16 cellular contexts compared by ENCODE assay signal in genomic region chr1:170853867-170854266, GRCh38.
"Had no signal": no experiment of that assay in that cellular context is flagged by ENCODE, and none has a peak within 500 bp of the region (broad histone marks: within the 10 kb centered on the region; RNA-seq: fewer than 3 reads in every experiment).

No MANE protein-coding gene starts in this region.

- ATAC-seq: activated CD4-positive, alpha-beta T cell treated with anti-CD3 and anti-CD28 coated beads for 36 hours; activated CD8-positive, alpha-beta T cell treated with anti-CD3 and anti-CD28 coated beads for 36 hours; left ventricle myocardium superior had no signal

- DNase-seq: activated CD4-positive, alpha-beta T cell treated with anti-CD3 and anti-CD28 coated beads for 36 hours; activated CD8-positive, alpha-beta memory T cell treated with anti-CD3 and anti-CD28 coated beads, Interleukin-2, amount 50 U/mL, for 4 hours; activated CD8-positive, alpha-beta T cell treated with anti-CD3 and anti-CD28 coated beads for 36 hours; activated gamma-delta T cell treated with Interleukin-2 at 50 U/mL for 16 hours; activated naive CD8-positive, alpha-beta T cell treated with anti-CD3 and anti-CD28 coated beads for 36 hours; activated T-cell treated with anti-CD3 and anti-CD28 coated beads, Interleukin-2, amount 50 U/mL, for 72 hours; anterior cingulate cortex; cerebellar nuclear complex; hippocampal formation; left ventricle myocardium superior; mesendoderm; sigmoid colon; stimulated activated naive CD4-positive, alpha-beta T cell; upper lobe of left lung; WERI-Rb-1 had no signal

- H3K4me3 ChIP-seq: sigmoid colon, suprapubic skin, upper lobe of left lung had no signal
